Comparison of ENCODE assay signal across 18 cellular contexts in the genomic region with DNA sequence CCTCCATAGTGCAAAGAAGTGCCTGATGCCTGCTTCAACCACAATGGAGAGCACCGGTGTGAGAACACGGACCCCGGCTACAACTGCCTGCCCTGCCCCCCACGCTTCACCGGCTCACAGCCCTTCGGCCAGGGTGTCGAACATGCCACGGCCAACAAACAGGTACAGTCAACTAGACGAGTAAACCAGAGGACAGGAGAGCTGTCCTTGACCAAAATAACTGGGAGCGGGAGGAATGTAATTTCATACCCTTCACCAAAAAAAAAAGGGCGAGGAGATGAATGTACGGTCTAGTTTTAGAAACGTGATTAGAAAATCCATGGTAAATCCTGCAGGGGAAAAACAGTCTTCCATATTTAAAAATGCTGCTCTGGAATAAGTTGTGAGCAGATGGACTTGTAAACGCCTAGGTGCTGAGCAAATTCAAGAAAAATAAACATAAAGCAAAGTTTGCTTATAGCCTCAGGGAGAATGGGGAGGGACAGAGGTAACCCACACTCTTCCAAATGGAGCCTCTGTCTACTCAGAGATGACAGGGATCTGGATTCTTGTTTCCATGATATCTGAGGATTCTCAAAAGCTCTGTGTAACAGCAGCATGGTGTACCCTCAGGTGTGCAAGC. TPM values are rescaled to one million over a fixed set of nuclear protein-coding genes. Genes with fewer than 3 reads are reported as not detected.
DNase-seq lines count a peak whose midpoint lies in the region; TF ChIP-seq lines count a peak whose summit lies in the region.
"Had no signal": no experiment of that assay in that cellular context is flagged by ENCODE, and none has a peak within 500 bp of the region (broad histone marks: within the 10 kb centered on the region; RNA-seq: fewer than 3 reads in every experiment).

No MANE protein-coding gene starts in this region.

- peaks cover 27% of the 10 kb centered on the region for H3K27me3 Mint-ChIP-seq in activated CD4-positive, alpha-beta T cell treated with anti-CD3 and anti-CD28 coated beads, Interleukin-2, amount 10 ng/mL, durations not matched to agents 7 days and 5 days

- WGBS in sigmoid colon, 2 donors, result 57 to 87% methylated on average over 14 of the region's 14 CpGs

- no peak for TF ChIP-seq POLR2A in sigmoid colon (IDR thresholded peaks at IDR 0.05)

- no peaks in the 10 kb centered on the region for H3K9me3 Mint-ChIP-seq in activated CD4-positive, alpha-beta T cell treated with anti-CD3 and anti-CD28 coated beads, Interleukin-2, amount 10 ng/mL, durations not matched to agents 7 days and 5 days
- H3K9me3 Mint-ChIP-seq: naive thymus-derived CD8-positive, alpha-beta T cell; stimulated activated naive B cell treated with anti-CD40 and anti-IgM and Interleukin-4, amounts not matched to agents 10 μg/mL and 1 μg/mL and 100 μg/mL, for 72 hours had no signal

- H3K4me3 ChIP-seq in adipocyte (ENCODE audit: low read length), result peak overlapping the region; percentile 16
- peak overlapping the region; percentile 35 to 97 for H3K4me3 ChIP-seq in foreskin fibroblast (ENCODE audit: low read depth in 1 of 2, low read length in 2 of 2)
- no peak overlapping the region for H3K4me3 ChIP-seq in sigmoid colon

- peaks cover 20% of the 10 kb centered on the region for H3K4me1 ChIP-seq in adipocyte (ENCODE audit: control insufficient read depth, insufficient read depth, low read length)
- peaks cover 0 to 80% (median 68%) of the 10 kb centered on the region in 4 donors for H3K4me1 ChIP-seq in sigmoid colon
- H3K4me1 ChIP-seq: parathyroid adenoma had no signal

- CTCF ChIA-PET in activated CD4-positive, alpha-beta T cell treated with anti-CD3 and anti-CD28 coated beads, Interleukin-2, amount 10 ng/mL, durations not matched to agents 7 days and 5 days (lab: Charles Lee), result interaction anchor here (0.7 to 1.0 kb wide), 2 partner anchors 9 to 34 kb away, joined by 3 to 4 read pairs; no protein-coding TSS in a partner anchor

- H3K27me3 ChIP-seq in adipocyte (replicated peaks; ENCODE audit: control insufficient read depth, insufficient read depth, low read length) (no peaks in the 10 kb centered on the region), sigmoid colon (no peaks in the 10 kb centered on the region)

- no peaks in the 10 kb centered on the region for H3K36me3 Mint-ChIP-seq in activated CD4-positive, alpha-beta T cell treated with anti-CD3 and anti-CD28 coated beads, Interleukin-2, amount 10 ng/mL, durations not matched to agents 7 days and 5 days (ENCODE audit: low read depth)
- H3K36me3 Mint-ChIP-seq: activated naive CD8-positive, alpha-beta T cell; naive thymus-derived CD8-positive, alpha-beta T cell; stimulated activated naive B cell treated with anti-CD40 and anti-IgM and Interleukin-4, amounts not matched to agents 10 μg/mL and 1 μg/mL and 100 μg/mL, for 72 hours had no signal

- peak overlapping the region; percentile 13 for H3K9ac ChIP-seq in adipocyte (ENCODE audit: low read length)
- H3K9ac ChIP-seq: parathyroid adenoma had no signal

- TF ChIP-seq CTCF in foreskin fibroblast (IDR thresholded peaks at IDR 0.05; ENCODE audit: low read depth, low read length) (no peak), sigmoid colon (IDR thresholded peaks at IDR 0.05) (no peak)

- no peaks in the 10 kb centered on the region for H3K9me3 ChIP-seq in adipocyte (ENCODE audit: control insufficient read depth, low read length)
- no peaks in the 10 kb centered on the region for H3K9me3 ChIP-seq in sigmoid colon

- no peak overlapping the region for H3K27ac Mint-ChIP-seq in activated CD4-positive, alpha-beta T cell treated with anti-CD3 and anti-CD28 coated beads, Interleukin-2, amount 10 ng/mL, durations not matched to agents 7 days and 5 days
- H3K27ac Mint-ChIP-seq: activated CD4-positive, alpha-beta T cell treated with anti-CD3 and anti-CD28 coated beads for 36 hours; activated naive CD8-positive, alpha-beta T cell; naive thymus-derived CD8-positive, alpha-beta T cell; stimulated activated naive B cell treated with anti-CD40 and anti-IgM and Interleukin-4, amounts not matched to agents 10 μg/mL and 1 μg/mL and 100 μg/mL, for 72 hours had no signal

- POLR2A ChIA-PET in activated CD4-positive, alpha-beta T cell treated with anti-CD3 and anti-CD28 coated beads, Interleukin-2, amount 10 ng/mL, durations not matched to agents 7 days and 5 days (lab: Charles Lee), result no interaction called here

- peak overlapping the region in 3 of 4 donors; percentile 27 to 97 (median 97) for H3K27ac ChIP-seq in sigmoid colon
- H3K27ac ChIP-seq: parathyroid adenoma had no signal

- H3K4me3 Mint-ChIP-seq in activated CD4-positive, alpha-beta T cell treated with anti-CD3 and anti-CD28 coated beads, Interleukin-2, amount 10 ng/mL, durations not matched to agents 7 days and 5 days, result no peak overlapping the region
- H3K4me3 Mint-ChIP-seq: activated CD4-positive, alpha-beta T cell treated with anti-CD3 and anti-CD28 coated beads for 36 hours; activated naive CD8-positive, alpha-beta T cell; naive thymus-derived CD8-positive, alpha-beta T cell; stimulated activated naive B cell treated with anti-CD40 and anti-IgM and Interleukin-4, amounts not matched to agents 10 μg/mL and 1 μg/mL and 100 μg/mL, for 72 hours had no signal

- peaks cover 12% of the 10 kb centered on the region for H3K4me1 Mint-ChIP-seq in activated CD4-positive, alpha-beta T cell treated with anti-CD3 and anti-CD28 coated beads, Interleukin-2, amount 10 ng/mL, durations not matched to agents 7 days and 5 days
- H3K4me1 Mint-ChIP-seq: stimulated activated naive B cell treated with anti-CD40 and anti-IgM and Interleukin-4, amounts not matched to agents 10 μg/mL and 1 μg/mL and 100 μg/mL, for 72 hours had no signal

- TF ChIP-seq EP300 in sigmoid colon (IDR thresholded peaks at IDR 0.05), result no peak

- intact Hi-C loops in sigmoid colon (cut with DNase I), result loop anchor here (10.0 kb wide), 1 partner anchor 275 kb away; no protein-coding TSS in a partner anchor

- peak; percentile 30 for DNase-seq in ELR (ENCODE audit: low read depth)
- no peak for DNase-seq in adipocyte (ENCODE audit: low read depth)
- peak in 1 of 2 donors; percentile 12 for DNase-seq in foreskin fibroblast
- DNase-seq in sigmoid colon, result no peak
- DNase-seq in NCI-H524 treated with DMSO at 0.1 percent for 48 hours (lab: John Stamatoyannopoulos, UW), result no peak
- no peak for DNase-seq in middle frontal gyrus (ENCODE audit: extremely low spot score, low spot score)
- no peak for DNase-seq in NCI-H82 (lab: John Stamatoyannopoulos, UW)
- DNase-seq in activated CD4-positive, alpha-beta T cell treated with anti-CD3 and anti-CD28 coated beads, Interleukin-2, amount 10 ng/mL, durations not matched to agents 7 days and 5 days, result no peak
- DNase-seq: activated CD4-positive, alpha-beta T cell treated with anti-CD3 and anti-CD28 coated beads for 36 hours; AML-193; kidney; naive thymus-derived CD8-positive, alpha-beta T cell; NCI-H1105 treated with DMSO at 0.1 percent for 48 hours; NCI-H510A treated with DMSO at 0.1 percent for 48 hours; stimulated activated CD4-positive, alpha-beta T cell treated with anti-CD3 and anti-CD28 coated beads, Interleukin-1b, Interleukin-23, amount 100 ng/mL, for 48 hours; stimulated activated naive B cell treated with anti-CD40 and anti-IgM and Interleukin-4, amounts not matched to agents 10 μg/mL and 1 μg/mL and 100 μg/mL, for 72 hours had no signal

- H3K36me3 ChIP-seq in adipocyte (ENCODE audit: control insufficient read depth, insufficient read depth, low read length, severe bottlenecking), result peaks cover 100% of the 10 kb centered on the region
- H3K36me3 ChIP-seq in sigmoid colon, result peaks cover 64 to 100% (median 88%) of the 10 kb centered on the region in 4 donors

RNA-seq across cellular contexts. Expression of gene THBS1, which starts 8.4 kb away (rescaled TPM):
- 1,000 to 10,000 TPM in 1 of 4 donors, 100 to 1,000 TPM in 3; 172 to 3,974 (median 496) TPM for total RNA-seq in sigmoid colon
- polyA plus RNA-seq in sigmoid colon, result 10 to 100 TPM; 13.2 to 95.5 (median 16.8) TPM
- total RNA-seq in activated CD4-positive, alpha-beta T cell treated with anti-CD3 and anti-CD28 coated beads, Interleukin-2, amount 10 ng/mL, durations not matched to agents 7 days and 5 days, result 1 to 10 TPM in 1 of 2 experiments, under 1 TPM in 1; 0.40 to 1.1 TPM

Comparison
In these comparisons a context has a peak if more than half of its experiments do, and no peak if none do; other contexts are left out.
1. H3K4me3 ChIP-seq: peak in adipocyte (single experiment) and foreskin fibroblast (2 of 2); none in sigmoid colon (0 of 4).
2. RNA of gene THBS1, which starts 8.4 kb away (total RNA-seq): 172 to 3,974 TPM in sigmoid colon; 0.40 to 1.1 TPM in activated CD4-positive, alpha-beta T cell treated with anti-CD3 and anti-CD28 coated beads, Interleukin-2, amount 10 ng/mL, durations not matched to agents 7 days and 5 days; every median in the first group is over 10 times any median in the second.